8 cellular contexts compared by ENCODE assay signal in the genomic region with DNA sequence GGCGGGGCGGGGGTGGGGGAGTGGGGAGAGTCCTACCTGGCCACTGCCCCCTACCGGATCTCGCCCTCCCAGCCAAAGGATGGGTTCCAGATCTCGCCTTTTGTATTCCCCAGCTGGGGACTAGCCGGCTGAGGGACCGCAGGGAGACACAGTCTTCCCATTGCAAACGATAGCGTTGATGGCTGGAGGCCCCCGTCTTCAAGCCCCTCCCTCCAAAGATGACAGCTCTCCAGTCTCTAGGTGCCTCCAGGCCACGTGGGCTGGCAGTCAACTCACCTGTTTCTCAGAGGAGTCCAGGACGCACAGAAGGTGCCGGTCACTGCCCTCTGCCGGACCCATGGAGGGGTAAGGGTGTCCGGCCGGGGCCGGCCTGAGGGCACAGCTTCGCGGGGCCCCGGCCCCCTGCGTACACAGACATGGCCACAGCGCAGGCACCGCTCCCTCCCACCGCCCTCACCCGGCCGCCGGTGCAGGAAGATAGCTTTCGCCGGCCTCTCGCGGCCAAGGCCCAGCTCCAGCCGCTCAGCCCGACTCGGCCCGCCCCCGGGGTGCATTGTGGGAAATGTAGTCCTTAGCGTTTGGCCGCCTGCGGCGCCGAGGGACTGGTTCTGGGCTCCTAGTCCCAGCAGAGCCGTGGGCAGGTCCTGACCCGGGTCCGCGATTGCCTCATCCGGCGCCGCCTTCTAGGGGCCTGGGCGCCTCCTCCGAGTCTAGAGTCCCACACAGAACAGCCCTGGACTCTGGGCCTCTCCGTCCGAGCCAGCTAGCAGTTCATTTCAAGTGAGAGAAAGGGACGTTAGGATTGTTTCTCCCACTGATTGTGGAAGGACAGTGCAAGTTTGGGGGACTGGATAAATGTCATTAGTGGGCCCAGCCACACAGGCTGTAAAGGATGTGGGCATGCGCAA.
DNase-seq lines count a peak whose midpoint lies in the region; ATAC-seq and TF ChIP-seq lines count a peak whose summit lies in the region.

A gene with protein sequence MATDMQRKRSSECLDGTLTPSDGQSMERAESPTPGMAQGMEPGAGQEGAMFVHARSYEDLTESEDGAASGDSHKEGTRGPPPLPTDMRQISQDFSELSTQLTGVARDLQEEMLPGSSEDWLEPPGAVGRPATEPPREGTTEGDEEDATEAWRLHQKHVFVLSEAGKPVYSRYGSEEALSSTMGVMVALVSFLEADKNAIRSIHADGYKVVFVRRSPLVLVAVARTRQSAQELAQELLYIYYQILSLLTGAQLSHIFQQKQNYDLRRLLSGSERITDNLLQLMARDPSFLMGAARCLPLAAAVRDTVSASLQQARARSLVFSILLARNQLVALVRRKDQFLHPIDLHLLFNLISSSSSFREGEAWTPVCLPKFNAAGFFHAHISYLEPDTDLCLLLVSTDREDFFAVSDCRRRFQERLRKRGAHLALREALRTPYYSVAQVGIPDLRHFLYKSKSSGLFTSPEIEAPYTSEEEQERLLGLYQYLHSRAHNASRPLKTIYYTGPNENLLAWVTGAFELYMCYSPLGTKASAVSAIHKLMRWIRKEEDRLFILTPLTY (minus strand): TSS at position 479 of the 908 bp plus-strand sequence. CDS start 16,465 bp downstream, outside the sequence.

- no peaks in the 10 kb centered on the region for H3K9me3 Mint-ChIP-seq in central memory CD8-positive, alpha-beta T cell

- H3K36me3 Mint-ChIP-seq in central memory CD8-positive, alpha-beta T cell (ENCODE audit: insufficient read depth), result peaks cover 2% of the 10 kb centered on the region

- peak; percentile 76 for DNase-seq in AG09319 (ENCODE audit: extremely low read depth, low read depth)
- DNase-seq in NCI-H345 (lab: John Stamatoyannopoulos, UW), result peak; percentile 76
- peak; percentile 70 for DNase-seq in activated CD4-positive, CD25-positive, alpha-beta regulatory T cell treated with anti-CD3 and anti-CD28 coated beads, Interleukin-2, amount 50 U/mL, for 16 hours (ENCODE audit: low read depth, low spot score)
- DNase-seq in central memory CD8-positive, alpha-beta T cell (ENCODE audit: low spot score in 2 of 2), result peak; percentile 64 to 81
- DNase-seq in islet precursor cell, result peak; percentile 99
- DNase-seq in stimulated activated CD4-positive, alpha-beta T cell treated with anti-CD3 and anti-CD28 coated beads, Interleukin-12 subunit alpha, Interleukin-12 subunit beta, amount 100 ng/mL, for 48 hours (ENCODE audit: low read depth in 2 of 3, low spot score in 1 of 3), result peak; percentile 78 to 90 (median 88)

- ATAC-seq in GM18870 (IDR thresholded peaks at IDR 0.05; ENCODE audit: unreplicated experiment) (peak; percentile 66), HG03108 (IDR thresholded peaks at IDR 0.05; ENCODE audit: unreplicated experiment) (peak; percentile 95)
- ATAC-seq in central memory CD8-positive, alpha-beta T cell (replicated peaks; ENCODE audit: extremely low read depth, poor library complexity, severe bottlenecking), result peak; percentile 91

- H3K4me3 Mint-ChIP-seq in central memory CD8-positive, alpha-beta T cell, result peak within 1 kb of the TSS; percentile 78

- peaks cover 31% of the 10 kb centered on the region for H3K4me1 Mint-ChIP-seq in central memory CD8-positive, alpha-beta T cell

- no peaks in the 10 kb centered on the region for H3K27me3 Mint-ChIP-seq in central memory CD8-positive, alpha-beta T cell

- peak within 1 kb of the TSS; percentile 57 for H3K27ac Mint-ChIP-seq in central memory CD8-positive, alpha-beta T cell (ENCODE audit: low read depth)

- TF ChIP-seq CTCF in AG09319 (IDR thresholded peaks at IDR 0.05; ENCODE audit: low read depth, low read length), result peak; percentile 14

Comparison
In these comparisons a context has a peak if more than half of its experiments do, and no peak if none do; other contexts are left out.
1. Peak in every context shown above with its lines: DNase-seq and ATAC-seq.